ENCODE assay signal across 8 cellular contexts in genomic region chr1:23809751-23810171, GRCh38. TPM values are rescaled to one million over a fixed set of nuclear protein-coding genes. Genes with fewer than 3 reads are reported as not detected.
A peak's percentile ranks its signal among the peaks of the same experiment; 100 is the strongest.
DNase-seq lines count a peak whose midpoint lies in the region; ATAC-seq and TF ChIP-seq lines count a peak whose summit lies in the region.

No MANE protein-coding gene starts in this region.

- H3K27ac ChIP-seq in prostate gland: no peak overlapping the region

- no peaks in the 10 kb centered on the region for H3K36me3 ChIP-seq in prostate gland

- no peak for TF ChIP-seq POLR2A in prostate gland (IDR thresholded peaks at IDR 0.05)

- ATAC-seq in GM19351 (IDR thresholded peaks at IDR 0.05; ENCODE audit: unreplicated experiment) (peak; percentile 66), GM21381 (IDR thresholded peaks at IDR 0.05; ENCODE audit: unreplicated experiment) (no peak)

- no peaks in the 10 kb centered on the region for H3K9me3 ChIP-seq in prostate gland

- WGBS in prostate gland: 34% methylated on average over 6 of the region's 6 CpGs

- no peak for DNase-seq in AG09319 (ENCODE audit: extremely low read depth, low read depth)
- DNase-seq in M059J (ENCODE audit: low read depth): peak; percentile 64
- peak; percentile 63 for DNase-seq in SIG-M5 (lab: John Stamatoyannopoulos, UW)
- DNase-seq in activated effector memory CD4-positive, alpha-beta T cell treated with anti-CD3 and anti-CD28 coated beads, Interleukin-2, amount 50 U/mL, for 16 hours: peak; percentile 92
- peak; percentile 69 for DNase-seq in foreskin melanocyte
- peak; percentile 42 for DNase-seq in prostate gland (ENCODE audit: low spot score)

- TF ChIP-seq CTCF in AG09319 (IDR thresholded peaks at IDR 0.05; ENCODE audit: low read depth, low read length) (peak; percentile 73), prostate gland (IDR thresholded peaks at IDR 0.05) (peak in 3 of 4 experiments; percentile 43 to 79 (median 58))

- intact Hi-C loops in prostate gland (cut with DNase I): loop anchor here (10.0 kb wide), 1 partner anchor 215 kb away; no protein-coding TSS in a partner anchor

- no peaks in the 10 kb centered on the region for H3K27me3 ChIP-seq in prostate gland (replicated peaks; ENCODE audit: insufficient read depth)

- no peaks in the 10 kb centered on the region for H3K4me1 ChIP-seq in prostate gland (replicated peaks)

- no peak overlapping the region for H3K4me3 ChIP-seq in prostate gland

RNA-seq across cellular contexts. Expression of gene GALE, which starts 9.2 kb away (rescaled TPM):
- total RNA-seq in M059J (2014; rRNA removed; shearing (Covaris generic)): 64.3 and 80.7 TPM in 2 replicates
- 10 to 100 TPM; 26.3 to 27.3 TPM for total RNA-seq in prostate gland

RNA-seq across cellular contexts. Expression of gene HMGCL, which starts 15.5 kb away (rescaled TPM):
- 41.8 and 43.2 TPM in 2 replicates for total RNA-seq in M059J (2014; rRNA removed; shearing (Covaris generic))
- 10 to 100 TPM; 51.1 to 58.7 TPM for total RNA-seq in prostate gland

RNA-seq across cellular contexts. Expression of gene LYPLA2, which starts 18.8 kb away (rescaled TPM):
- total RNA-seq in M059J (2014; rRNA removed; shearing (Covaris generic)): 52.5 and 71.7 TPM in 2 replicates
- 10 to 100 TPM; 53.6 to 57.7 TPM for total RNA-seq in prostate gland

RNA-seq across cellular contexts. Expression of gene PITHD1, which starts 31.5 kb away (rescaled TPM):
- 81.8 and 95.6 TPM in 2 replicates for total RNA-seq in M059J (2014; rRNA removed; shearing (Covaris generic))
- total RNA-seq in prostate gland: 10 to 100 TPM; 85.7 to 86.7 TPM

RNA-seq across cellular contexts. Expression of gene FUCA1, which starts 58.3 kb away (rescaled TPM):
- 65.9 and 67.4 TPM in 2 replicates for total RNA-seq in M059J (2014; rRNA removed; shearing (Covaris generic))
- 100 to 1,000 TPM in 1 of 2 donors, 10 to 100 TPM in 1; 51.4 to 111 TPM for total RNA-seq in prostate gland
